Comparison of ENCODE assay signal across 21 cellular contexts in genomic region chr17:4582101-4582501, GRCh38. TPM values are rescaled to one million over a fixed set of nuclear protein-coding genes. Genes with fewer than 3 reads are reported as not detected.
DNase-seq lines count a peak whose midpoint lies in the region; ATAC-seq and TF ChIP-seq lines count a peak whose summit lies in the region.
"Had no signal": no experiment of that assay in that cellular context is flagged by ENCODE, and none has a peak within 500 bp of the region (broad histone marks: within the 10 kb centered on the region; RNA-seq: fewer than 3 reads in every experiment).

No MANE protein-coding gene starts in this region.

- H3K27ac Mint-ChIP-seq in natural killer cell treated with Interleukin-12 subunit alpha and Interleukin-12 subunit beta and Interleukin-15 and Interleukin-18, amount 100 ng/mL, for 72 hours: no peak overlapping the region
- H3K27ac Mint-ChIP-seq in natural killer cell: no peak overlapping the region
- H3K27ac Mint-ChIP-seq: CD4-positive, CD25-positive, alpha-beta regulatory T cell had no signal

- H3K27ac ChIP-seq in upper lobe of right lung: no peak overlapping the region

- H3K4me3 Mint-ChIP-seq in natural killer cell treated with Interleukin-12 subunit alpha and Interleukin-12 subunit beta and Interleukin-15 and Interleukin-18, amount 100 ng/mL, for 72 hours: no peak overlapping the region
- no peak overlapping the region for H3K4me3 Mint-ChIP-seq in natural killer cell
- H3K4me3 Mint-ChIP-seq: CD4-positive, CD25-positive, alpha-beta regulatory T cell had no signal

- TF ChIP-seq CTCF in natural killer cell (IDR thresholded peaks at IDR 0.05): no peak
- TF ChIP-seq CTCF in upper lobe of right lung (IDR thresholded peaks at IDR 0.05): no peak

- no peaks in the 10 kb centered on the region for H3K9me3 Mint-ChIP-seq in natural killer cell treated with Interleukin-12 subunit alpha and Interleukin-12 subunit beta and Interleukin-15 and Interleukin-18, amount 100 ng/mL, for 72 hours
- no peaks in the 10 kb centered on the region for H3K9me3 Mint-ChIP-seq in natural killer cell
- H3K9me3 Mint-ChIP-seq: CD4-positive, CD25-positive, alpha-beta regulatory T cell had no signal

- peak; percentile 49 for DNase-seq in natural killer cell treated with Interleukin-12 subunit alpha and Interleukin-12 subunit beta and Interleukin-15 and Interleukin-18, amount 100 ng/mL, for 72 hours (ENCODE audit: low spot score)
- DNase-seq in natural killer cell (no peak), left kidney (ENCODE audit: low read depth, low spot score) (peak; percentile 62), upper lobe of right lung (peak; percentile 55)
- no peak for DNase-seq in central memory CD4-positive, alpha-beta T cell
- DNase-seq: CD4-positive, CD25-positive, alpha-beta regulatory T cell; COR-L47; DMS 273 treated with DMSO at 0.1 percent for 48 hours; DND-41; MM.1S; NCI-H1092 treated with DMSO at 0.1 percent for 48 hours; NCI-H2081; NCI-H748 treated with DMSO at 0.1 percent for 48 hours; NK-92 treated with Interleukin-12 subunit alpha and Interleukin-12 subunit beta, amount 100 ng/mL, for 24 hours; Right ventricle myocardium superior had no signal

- H3K4me1 Mint-ChIP-seq in natural killer cell treated with Interleukin-12 subunit alpha and Interleukin-12 subunit beta and Interleukin-15 and Interleukin-18, amount 100 ng/mL, for 72 hours (ENCODE audit: low read depth in 2 of 2): peaks cover 0 to 6% of the 10 kb centered on the region in 2 donors
- peaks cover 0 to 4% of the 10 kb centered on the region in 2 donors for H3K4me1 Mint-ChIP-seq in natural killer cell

- no peaks in the 10 kb centered on the region for H3K36me3 ChIP-seq in upper lobe of right lung
- H3K36me3 ChIP-seq: BE2C, HAP-1 had no signal

- H3K27me3 Mint-ChIP-seq in natural killer cell treated with Interleukin-12 subunit alpha and Interleukin-12 subunit beta and Interleukin-15 and Interleukin-18, amount 100 ng/mL, for 72 hours: peaks cover 21 to 29% of the 10 kb centered on the region in 2 donors
- H3K27me3 Mint-ChIP-seq in natural killer cell (ENCODE audit: low read depth in 2 of 2): peaks cover 26 to 35% of the 10 kb centered on the region in 2 donors

- intact Hi-C loops in natural killer cell (cut with micrococcal nuclease): no loop called here
- intact Hi-C loops in upper lobe of right lung (cut with DNase I): no loop called here

- ATAC-seq in natural killer cell treated with Interleukin-12 subunit alpha and Interleukin-12 subunit beta and Interleukin-15 and Interleukin-18, amount 100 ng/mL, for 72 hours: no peak
- ATAC-seq in natural killer cell (no peak), upper lobe of right lung (no peak), HG02610 (IDR thresholded peaks at IDR 0.05; ENCODE audit: unreplicated experiment) (no peak)

- peaks cover 15% of the 10 kb centered on the region for H3K4me1 ChIP-seq in upper lobe of right lung
- H3K4me1 ChIP-seq: HAP-1 had no signal

- H3K9me3 ChIP-seq in upper lobe of right lung: no peaks in the 10 kb centered on the region
- H3K9me3 ChIP-seq: BE2C, HAP-1 had no signal

- H3K4me3 ChIP-seq in upper lobe of right lung: no peak overlapping the region
- H3K4me3 ChIP-seq: HAP-1 had no signal

- peaks cover 26% of the 10 kb centered on the region for H3K27me3 ChIP-seq in upper lobe of right lung

- H3K36me3 Mint-ChIP-seq in natural killer cell treated with Interleukin-12 subunit alpha and Interleukin-12 subunit beta and Interleukin-15 and Interleukin-18, amount 100 ng/mL, for 72 hours: no peaks in the 10 kb centered on the region
- no peaks in the 10 kb centered on the region for H3K36me3 Mint-ChIP-seq in natural killer cell
- H3K36me3 Mint-ChIP-seq: CD4-positive, CD25-positive, alpha-beta regulatory T cell had no signal

RNA-seq across cellular contexts. Expression of gene SMTNL2, which starts 2.2 kb away (rescaled TPM):
- not detected for total RNA-seq in natural killer cell treated with Interleukin-12 subunit alpha and Interleukin-12 subunit beta and Interleukin-15 and Interleukin-18, amount 100 ng/mL, for 72 hours
- total RNA-seq in natural killer cell (not detected), upper lobe of right lung (2.7 TPM)
- total RNA-seq: CD4-positive, CD25-positive, alpha-beta regulatory T cell; G401; LHCN-M2 had no signal

RNA-seq across cellular contexts. Expression of gene GGT6, which starts 21.7 kb away (rescaled TPM):
- total RNA-seq in natural killer cell treated with Interleukin-12 subunit alpha and Interleukin-12 subunit beta and Interleukin-15 and Interleukin-18, amount 100 ng/mL, for 72 hours: not detected
- not detected for total RNA-seq in natural killer cell
- 5.6 TPM for total RNA-seq in upper lobe of right lung
- total RNA-seq: CD4-positive, CD25-positive, alpha-beta regulatory T cell; G401; LHCN-M2; NCI-H460; Right ventricle myocardium superior had no signal

RNA-seq across cellular contexts. Expression of gene MYBBP1A, which starts 26.9 kb away (rescaled TPM):
- 100 to 1,000 TPM in 1 of 2 donors, 10 to 100 TPM in 1; 92.3 to 246 TPM for total RNA-seq in natural killer cell treated with Interleukin-12 subunit alpha and Interleukin-12 subunit beta and Interleukin-15 and Interleukin-18, amount 100 ng/mL, for 72 hours
- total RNA-seq in natural killer cell: 10 to 100 TPM; 50.5 to 58.1 (median 52.7) TPM
- 46.7 TPM for total RNA-seq in upper lobe of right lung

RNA-seq across cellular contexts. Expression of gene ALOX15, which starts 59.4 kb away (rescaled TPM):
- total RNA-seq in natural killer cell treated with Interleukin-12 subunit alpha and Interleukin-12 subunit beta and Interleukin-15 and Interleukin-18, amount 100 ng/mL, for 72 hours: not detected
- total RNA-seq in natural killer cell (not detected), upper lobe of right lung (1.7 TPM)
- total RNA-seq: CD4-positive, CD25-positive, alpha-beta regulatory T cell; LHCN-M2; Right ventricle myocardium superior had no signal

Comparison
In these comparisons a context has a peak if more than half of its experiments do, and no peak if none do; other contexts are left out.
1. DNase-seq: peak in natural killer cell treated with Interleukin-12 subunit alpha and Interleukin-12 subunit beta and Interleukin-15 and Interleukin-18, amount 100 ng/mL, for 72 hours (single experiment), left kidney (single experiment) and upper lobe of right lung (single experiment); none in natural killer cell (single experiment) and central memory CD4-positive, alpha-beta T cell (single experiment).